19 cellular contexts compared by ENCODE assay signal in the genomic region with DNA sequence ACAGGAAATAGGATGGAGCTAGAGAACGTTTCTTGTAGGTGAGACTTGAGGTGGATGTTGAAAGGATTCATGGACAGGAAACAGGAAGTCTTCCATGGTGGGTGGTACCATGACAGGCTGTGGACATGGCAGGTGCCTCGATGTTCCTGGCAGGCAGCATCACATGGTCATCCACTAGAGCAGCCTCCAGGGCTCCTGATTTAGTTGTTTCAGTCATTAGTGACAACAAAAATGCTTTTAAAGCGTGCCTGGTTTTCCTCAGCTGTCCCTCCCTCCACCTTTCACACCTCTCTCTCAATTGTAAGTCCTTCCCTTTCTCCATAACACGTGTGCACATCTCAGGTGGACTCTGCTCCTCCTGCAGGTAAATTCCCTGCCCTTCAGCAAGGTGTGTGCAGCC. TPM values are rescaled to one million over a fixed set of nuclear protein-coding genes. Genes with fewer than 3 reads are reported as not detected.
DNase-seq lines count a peak whose midpoint lies in the region; ATAC-seq, FAIRE-seq and TF ChIP-seq lines count a peak whose summit lies in the region.
"Had no signal": no experiment of that assay in that cellular context is flagged by ENCODE, and none has a peak within 500 bp of the region (broad histone marks: within the 10 kb centered on the region; RNA-seq: fewer than 3 reads in every experiment).

No MANE protein-coding gene starts in this region.

- H3K4me1 Mint-ChIP-seq in Caco-2 (ENCODE audit: low read depth, unreplicated experiment): peaks cover 11% of the 10 kb centered on the region

- no peaks in the 10 kb centered on the region for H3K27me3 Mint-ChIP-seq in Caco-2 (ENCODE audit: insufficient read depth, unreplicated experiment)
- H3K27me3 Mint-ChIP-seq: effector memory CD8-positive, alpha-beta T cell; natural killer cell treated with Interleukin-12 subunit alpha and Interleukin-12 subunit beta and Interleukin-15 and Interleukin-18, amount 100 ng/mL, for 72 hours had no signal

- FAIRE-seq in small intestine (lab: Jason Lieb, UNC) (no peak), D721Med (lab: Jason Lieb, UNC) (no peak)

- WGBS in small intestine, 3 donors: 43 to 60% (median 57%) methylated on average over 4 of the region's 4 CpGs

- H3K9me3 ChIP-seq in Caco-2: no peaks in the 10 kb centered on the region
- H3K9me3 ChIP-seq in SJSA1 (replicated peaks): no peaks in the 10 kb centered on the region
- no peaks in the 10 kb centered on the region for H3K9me3 ChIP-seq in small intestine (ENCODE audit: control insufficient read depth, low read depth)
- H3K9me3 ChIP-seq: right lobe of liver had no signal

- H3K27ac Mint-ChIP-seq in Caco-2 (ENCODE audit: unreplicated experiment): peak overlapping the region; percentile 22
- H3K27ac Mint-ChIP-seq: effector memory CD8-positive, alpha-beta T cell; natural killer cell treated with Interleukin-12 subunit alpha and Interleukin-12 subunit beta and Interleukin-15 and Interleukin-18, amount 100 ng/mL, for 72 hours had no signal

- intact Hi-C loops in Caco-2 (cut with micrococcal nuclease; ENCODE audit: unreplicated experiment) (no loop called here), sciatic nerve (cut with DNase I) (no loop called here)

- TF ChIP-seq CTCF in Caco-2 (IDR thresholded peaks at IDR 0.05; ENCODE audit: insufficient read depth in 1 of 2, low read depth in 1 of 2, low read length in 1 of 2, severe bottlenecking in 1 of 2, unreplicated experiment in 1 of 2): no peak
- TF ChIP-seq CTCF in foreskin keratinocyte (conservative IDR thresholded peaks at IDR 0.05): no peak
- TF ChIP-seq CTCF in D721Med (IDR thresholded peaks at IDR 0.05; ENCODE audit: insufficient read depth, missing control alignments): no peak

- no peaks in the 10 kb centered on the region for H3K9me3 Mint-ChIP-seq in Caco-2 (ENCODE audit: unreplicated experiment)
- H3K9me3 Mint-ChIP-seq: effector memory CD8-positive, alpha-beta T cell; H9; natural killer cell treated with Interleukin-12 subunit alpha and Interleukin-12 subunit beta and Interleukin-15 and Interleukin-18, amount 100 ng/mL, for 72 hours had no signal

- H3K36me3 ChIP-seq in Caco-2 (ENCODE audit: control insufficient read depth, insufficient read depth, low read length) (no peaks in the 10 kb centered on the region), SJSA1 (no peaks in the 10 kb centered on the region), small intestine (ENCODE audit: control insufficient read depth in 2 of 2, insufficient read depth in 2 of 2, low read length in 2 of 2) (no peaks in the 10 kb centered on the region)
- H3K36me3 ChIP-seq: right lobe of liver had no signal

- POLR2A ChIA-PET in Caco-2 (lab: Charles Lee): no interaction called here

- BruUV-seq in Caco-2 (replicated peaks; lab: Mats Ljungman, UMichigan): no TSS peak

- no peaks in the 10 kb centered on the region for H3K4me1 ChIP-seq in Caco-2
- H3K4me1 ChIP-seq in SJSA1 (replicated peaks): peaks cover 44% of the 10 kb centered on the region
- peaks cover 24% of the 10 kb centered on the region for H3K4me1 ChIP-seq in foreskin keratinocyte
- H3K4me1 ChIP-seq in small intestine (ENCODE audit: control insufficient read depth in 2 of 2, insufficient read depth in 1 of 2, low read depth in 1 of 2, low read length in 1 of 2): no peaks in the 10 kb centered on the region
- H3K4me1 ChIP-seq: right lobe of liver had no signal

- ATAC-seq in foreskin keratinocyte (no peak), sciatic nerve (no peak)
- ATAC-seq: effector memory CD8-positive, alpha-beta T cell had no signal

- H3K27ac ChIP-seq in SJSA1 (peak overlapping the region; percentile 88; the same call in 1 of the 2 replicates), foreskin keratinocyte (peak overlapping the region; percentile 82), small intestine (ENCODE audit: low read depth in 1 of 2, low read length in 1 of 2) (no peak overlapping the region)
- H3K27ac ChIP-seq: right lobe of liver had no signal

- no peak overlapping the region for H3K4me3 ChIP-seq in Caco-2 (ENCODE audit: low read depth, low read length)
- H3K4me3 ChIP-seq in SJSA1: no peak overlapping the region
- no peak overlapping the region for H3K4me3 ChIP-seq in small intestine (ENCODE audit: low read depth in 1 of 2, low read length in 2 of 2)
- H3K4me3 ChIP-seq: lung, right lobe of liver had no signal

- DNase-seq in Caco-2: no peak
- no peak for DNase-seq in SJSA1 (ENCODE audit: low read depth in 1 of 2, low spot score in 2 of 2)
- no peak for DNase-seq in foreskin keratinocyte
- peak; percentile 12 for DNase-seq in small intestine
- DNase-seq in NCI-H1105 treated with DMSO at 0.1 percent for 48 hours (lab: John Stamatoyannopoulos, UW): no peak
- DNase-seq in GM19238 (ENCODE audit: insufficient read length, low spot score): no peak
- DNase-seq in D721Med (ENCODE audit: insufficient read length, low spot score): no peak
- no peak for DNase-seq in sciatic nerve (ENCODE audit: low spot score)
- DNase-seq: activated CD4-positive, CD25-positive, alpha-beta regulatory T cell; activated naive CD4-positive, alpha-beta T cell; effector memory CD8-positive, alpha-beta T cell; H9; MV-4-11; NCI-H526 treated with DMSO at 0.1 percent for 48 hours; right lobe of liver; T-helper 2 cell had no signal

- no peak overlapping the region for H3K4me3 Mint-ChIP-seq in Caco-2 (ENCODE audit: unreplicated experiment)
- H3K4me3 Mint-ChIP-seq: effector memory CD8-positive, alpha-beta T cell; H9; natural killer cell treated with Interleukin-12 subunit alpha and Interleukin-12 subunit beta and Interleukin-15 and Interleukin-18, amount 100 ng/mL, for 72 hours had no signal

- no peaks in the 10 kb centered on the region for H3K36me3 Mint-ChIP-seq in Caco-2 (ENCODE audit: insufficient read depth, unreplicated experiment)
- H3K36me3 Mint-ChIP-seq: natural killer cell treated with Interleukin-12 subunit alpha and Interleukin-12 subunit beta and Interleukin-15 and Interleukin-18, amount 100 ng/mL, for 72 hours had no signal

- CTCF ChIA-PET in Caco-2 (lab: Charles Lee): no interaction called here

- H3K27me3 ChIP-seq in Caco-2 (replicated peaks; ENCODE audit: control insufficient read depth, insufficient read depth, low read length) (no peaks in the 10 kb centered on the region), SJSA1 (replicated peaks) (no peaks in the 10 kb centered on the region), foreskin keratinocyte (no peaks in the 10 kb centered on the region), small intestine (ENCODE audit: control insufficient read depth in 2 of 2, insufficient read depth in 2 of 2, low read length in 2 of 2) (no peaks in the 10 kb centered on the region)
- H3K27me3 ChIP-seq: right lobe of liver had no signal

RNA-seq across cellular contexts. Expression of gene ASPN, which starts 25.2 kb away (rescaled TPM):
- not detected in 2 replicates for total RNA-seq in Caco-2 (2022)
- total RNA-seq in SJSA1 (2014; rRNA removed; shearing (Covaris generic)): not detected in 2 replicates
- not detected in 2 replicates for total RNA-seq in foreskin keratinocyte
- 0.02 TPM in 1 of 2 replicates, not detected in the other for polyA plus RNA-seq in foreskin keratinocyte
- polyA plus RNA-seq in small intestine: 1 to 10 TPM in 2 of 3 donors, under 1 TPM in 1; 0.22 to 2.8 (median 1.6) TPM
- total RNA-seq in sciatic nerve: 14.4 TPM
- total RNA-seq: G401; H9; natural killer cell treated with Interleukin-12 subunit alpha and Interleukin-12 subunit beta and Interleukin-15 and Interleukin-18, amount 100 ng/mL, for 72 hours had no signal

RNA-seq across cellular contexts. Expression of gene ECM2, which starts 28.3 kb away (rescaled TPM):
- total RNA-seq in Caco-2 (2022): not detected in 2 replicates
- 2.2 and 4.9 TPM in 2 replicates for total RNA-seq in SJSA1 (2014; rRNA removed; shearing (Covaris generic))
- 0.39 and 1.4 TPM in 2 replicates for total RNA-seq in foreskin keratinocyte
- polyA plus RNA-seq in foreskin keratinocyte: 0.30 and 1.0 TPM in 2 replicates
- 1 to 10 TPM; 1.9 to 2.8 (median 2.5) TPM for polyA plus RNA-seq in small intestine
- 62.0 TPM for total RNA-seq in sciatic nerve
- total RNA-seq: G401; H9; natural killer cell treated with Interleukin-12 subunit alpha and Interleukin-12 subunit beta and Interleukin-15 and Interleukin-18, amount 100 ng/mL, for 72 hours had no signal

Comparison
In these comparisons a context has a peak if more than half of its experiments do, and no peak if none do; other contexts are left out.
1. H3K27ac ChIP-seq: peak in SJSA1 (single experiment) and foreskin keratinocyte (single experiment); none in small intestine (0 of 2).
2. RNA of gene ASPN, which starts 25.2 kb away (total RNA-seq): 14.4 TPM in sciatic nerve (single experiment); not detected in foreskin keratinocyte, not detected in SJSA1 and not detected in Caco-2; every median in the first group is over 10 times any median in the second.
3. RNA of gene ECM2, which starts 28.3 kb away (total RNA-seq): 62.0 TPM in sciatic nerve (single experiment); 2.2 to 4.9 TPM in SJSA1, 0.39 to 1.4 TPM in foreskin keratinocyte and not detected in Caco-2; every median in the first group is over 10 times any median in the second.